In the genomic region with DNA sequence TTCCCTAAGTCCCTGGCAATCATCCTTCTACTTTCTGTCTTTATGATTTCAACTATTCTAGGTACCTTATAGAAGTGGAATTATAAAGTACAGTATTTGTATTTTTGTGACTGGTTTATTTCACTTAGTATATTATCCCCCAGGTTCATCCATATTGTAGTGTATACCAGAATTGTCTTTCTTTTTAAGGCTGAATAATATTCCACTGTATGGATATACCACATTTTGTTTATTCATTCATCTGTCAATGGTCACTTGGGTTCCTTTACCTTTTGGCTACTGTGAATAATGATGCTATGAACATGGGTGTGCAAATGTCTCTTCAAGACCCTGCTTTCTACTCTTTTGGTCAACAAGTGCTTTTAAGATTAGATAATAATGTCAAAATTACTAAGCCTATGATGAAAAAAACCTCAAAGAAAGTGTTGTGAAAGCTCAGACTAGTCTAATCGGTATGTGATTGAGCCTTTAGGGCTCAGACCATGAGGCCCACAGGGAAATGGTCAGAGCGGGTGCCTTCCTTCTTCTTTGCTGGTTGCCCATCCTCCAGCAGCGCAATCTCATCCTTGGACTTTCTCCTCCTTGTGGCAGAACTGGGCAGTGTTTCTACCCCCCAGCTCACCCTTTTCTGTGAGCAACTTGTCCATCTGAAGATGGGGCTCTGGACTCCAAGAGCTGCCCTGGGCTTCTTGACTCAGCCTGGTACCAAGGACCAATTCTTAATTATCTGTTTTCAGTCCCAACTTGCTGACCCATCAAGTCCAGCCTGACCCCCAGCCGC, we compare ENCODE assay signal across 15 cellular contexts.
DNase-seq lines count a peak whose midpoint lies in the region; ATAC-seq and TF ChIP-seq lines count a peak whose summit lies in the region.
"Had no signal": no experiment of that assay in that cellular context is flagged by ENCODE, and none has a peak within 500 bp of the region (broad histone marks: within the 10 kb centered on the region; RNA-seq: fewer than 3 reads in every experiment).

No MANE protein-coding gene starts in this region.

- intact Hi-C loops in HCT116 (cut with micrococcal nuclease) (no loop called here), OCI-LY7 (cut with micrococcal nuclease; ENCODE audit: unreplicated experiment) (no loop called here)

- RAD21 ChIA-PET in HCT116 (lab: Charles Lee; ENCODE audit: low non-redundant PET in 1 of 2, low total read pairs in 2 of 2, uncharacterized antibody in 2 of 2, unreplicated experiment in 2 of 2): no interaction called here

- POLR2A ChIA-PET in HCT116 (lab: Charles Lee) (no interaction called here), OCI-LY7 (lab: Charles Lee) (no interaction called here)

- DNase-seq in HCT116 (ENCODE audit: low read depth, low spot score) (no peak), WERI-Rb-1 (no peak), iPS-NIHi11 (ENCODE audit: low spot score) (peak; percentile 25), OCI-LY7 (ENCODE audit: low spot score) (no peak)
- DNase-seq: activated CD4-positive, alpha-beta T cell treated with anti-CD3 and anti-CD28 coated beads, Interleukin-2, amount 10 ng/mL, durations not matched to agents 7 days and 5 days; Calu3; hypothalamus; lower lobe of right lung; NCI-H2029 treated with DMSO at 0.1 percent for 48 hours; SW 1271 had no signal

- no peaks in the 10 kb centered on the region for H3K9me3 ChIP-seq in DOHH2 (ENCODE audit: control insufficient read depth, insufficient read depth, low read length)
- H3K9me3 ChIP-seq in HCT116 (ENCODE audit: control insufficient read depth in 1 of 2, insufficient read depth in 1 of 2, low read depth in 1 of 2, low read length in 2 of 2): no peaks in the 10 kb centered on the region
- H3K9me3 ChIP-seq in WERI-Rb-1 (ENCODE audit: severe bottlenecking): peaks cover 2% of the 10 kb centered on the region
- no peaks in the 10 kb centered on the region for H3K9me3 ChIP-seq in OCI-LY7 (ENCODE audit: low read length)
- H3K9me3 ChIP-seq: lower lobe of right lung had no signal

- no peak overlapping the region for H3K4me3 ChIP-seq in DOHH2 (ENCODE audit: low read length)
- no peak overlapping the region for H3K4me3 ChIP-seq in HCT116 (replicated peaks in 1 of 2; ENCODE audit: low read depth in 1 of 2, low read length in 2 of 2)
- no peak overlapping the region for H3K4me3 ChIP-seq in WERI-Rb-1 (ENCODE audit: low read depth, low read length)
- no peak overlapping the region for H3K4me3 ChIP-seq in OCI-LY7 (ENCODE audit: low read depth, low read length, poor library complexity, severe bottlenecking)
- H3K4me3 ChIP-seq: lower lobe of right lung had no signal

- CTCF ChIA-PET in HCT116 (lab: Charles Lee): no interaction called here
- CTCF ChIA-PET in OCI-LY7 (lab: Charles Lee; ENCODE audit: unreplicated experiment): no interaction called here

- 0 out of 2 replicates have a peak, but pooled peaks have one; percentile 17 for TF ChIP-seq RAD21 in HCT116 (IDR thresholded peaks at IDR 0.05; ENCODE audit: low read depth)

- H3K79me2 ChIP-seq in DOHH2 (ENCODE audit: control insufficient read depth, low read length) (no peaks in the 10 kb centered on the region), HCT116 (ENCODE audit: insufficient read depth, low read length) (no peaks in the 10 kb centered on the region), OCI-LY7 (ENCODE audit: insufficient read depth, low read depth, low read length) (no peaks in the 10 kb centered on the region)

- no peaks in the 10 kb centered on the region for H3F3A ChIP-seq in DOHH2 (ENCODE audit: control insufficient read depth, insufficient read depth)

- H3K9ac ChIP-seq in HCT116 (ENCODE audit: low read length): no peak overlapping the region
- H3K9ac ChIP-seq: KMS-11 had no signal

- no peaks in the 10 kb centered on the region for H3K27me3 ChIP-seq in DOHH2 (ENCODE audit: control insufficient read depth, low read length)
- H3K27me3 ChIP-seq in HCT116 (ENCODE audit: insufficient read depth, low read length): no peaks in the 10 kb centered on the region
- no peaks in the 10 kb centered on the region for H3K27me3 ChIP-seq in WERI-Rb-1 (ENCODE audit: insufficient read depth, low read depth, severe bottlenecking)

- TF ChIP-seq CTCF in DOHH2 (IDR thresholded peaks at IDR 0.05; ENCODE audit: low read depth, low read length, poor library complexity, severe bottlenecking) (peak; percentile 42), HCT116 (IDR thresholded peaks at IDR 0.05 in 2 of 3, conservative IDR thresholded peaks at IDR 0.05 in 1 of 3; ENCODE audit: borderline replicate concordance in 1 of 3, insufficient read depth in 1 of 3, low read depth in 2 of 3, low read length in 2 of 3) (peak in 2 of 3 experiments; percentile 28 to 40; a peak in 4 of 6 replicates), WERI-Rb-1 (IDR thresholded peaks at IDR 0.05; ENCODE audit: low read depth, low read length) (peak; percentile 50), OCI-LY7 (conservative IDR thresholded peaks at IDR 0.05; ENCODE audit: low read length) (no peak; the same call in 1 of the 2 replicates)

- BruUV-seq in HCT116 (replicated peaks; lab: Mats Ljungman, UMichigan) (no TSS peak), OCI-LY7 (replicated peaks; lab: Mats Ljungman, UMichigan) (no TSS peak)

- H3K36me3 ChIP-seq in DOHH2 (ENCODE audit: control insufficient read depth, low read length) (no peaks in the 10 kb centered on the region), HCT116 (ENCODE audit: control insufficient read depth in 1 of 2, insufficient read depth in 2 of 2, low read length in 2 of 2) (no peaks in the 10 kb centered on the region), WERI-Rb-1 (no peaks in the 10 kb centered on the region), OCI-LY7 (ENCODE audit: insufficient read depth, low read length) (no peaks in the 10 kb centered on the region)
- H3K36me3 ChIP-seq: lower lobe of right lung had no signal

- no peaks in the 10 kb centered on the region for H4K20me1 ChIP-seq in DOHH2 (ENCODE audit: control insufficient read depth, insufficient read depth, low read depth, low read length)
- no peaks in the 10 kb centered on the region for H4K20me1 ChIP-seq in HCT116 (ENCODE audit: insufficient read depth)
- H4K20me1 ChIP-seq in OCI-LY7 (ENCODE audit: insufficient read depth, low read length): no peaks in the 10 kb centered on the region

- no peaks in the 10 kb centered on the region for H3K4me1 ChIP-seq in DOHH2 (ENCODE audit: control insufficient read depth, low read length)
- H3K4me1 ChIP-seq in HCT116 (ENCODE audit: control insufficient read depth in 1 of 2, insufficient read depth in 2 of 2, low read length in 2 of 2): no peaks in the 10 kb centered on the region
- no peaks in the 10 kb centered on the region for H3K4me1 ChIP-seq in OCI-LY7 (ENCODE audit: insufficient read depth, low read length, poor library complexity, severe bottlenecking)
- H3K4me1 ChIP-seq: lower lobe of right lung had no signal

- no peak overlapping the region for H3K4me2 ChIP-seq in DOHH2 (ENCODE audit: low read length)
- no peak overlapping the region for H3K4me2 ChIP-seq in HCT116 (ENCODE audit: low read length)
- no peak overlapping the region for H3K4me2 ChIP-seq in OCI-LY7 (ENCODE audit: low read length)
- H3K4me2 ChIP-seq: KMS-11 had no signal

- H3K9me2 ChIP-seq in DOHH2 (replicated peaks; ENCODE audit: control insufficient read depth, low read length) (no peaks in the 10 kb centered on the region), HCT116 (ENCODE audit: insufficient read depth) (no peaks in the 10 kb centered on the region), OCI-LY7 (ENCODE audit: insufficient read depth, low read length) (no peaks in the 10 kb centered on the region)

- H2AFZ ChIP-seq in HCT116 (ENCODE audit: low read depth, low read length, poor library complexity, severe bottlenecking) (no peak overlapping the region), OCI-LY7 (ENCODE audit: low read length) (no peak overlapping the region)

- no peak overlapping the region for H3K27ac ChIP-seq in DOHH2 (ENCODE audit: low read depth, low read length)
- no peak overlapping the region for H3K27ac ChIP-seq in HCT116 (ENCODE audit: low read depth, low read length)
- H3K27ac ChIP-seq in WERI-Rb-1: no peak overlapping the region
- H3K27ac ChIP-seq in OCI-LY7 (ENCODE audit: low read depth, low read length, poor library complexity, severe bottlenecking): no peak overlapping the region
- H3K27ac ChIP-seq: KMS-11, lower lobe of right lung had no signal

- TF ChIP-seq POLR2A in HCT116 (IDR thresholded peaks at IDR 0.05; ENCODE audit: borderline replicate concordance, extremely low read depth, insufficient read depth, insufficient read length): no peak

- ATAC-seq in HCT116 (peak; percentile 70), HG03095 (IDR thresholded peaks at IDR 0.05; ENCODE audit: unreplicated experiment) (no peak), HG02973 (IDR thresholded peaks at IDR 0.05; ENCODE audit: unreplicated experiment) (no peak), HG03378 (IDR thresholded peaks at IDR 0.05; ENCODE audit: unreplicated experiment) (no peak)
- ATAC-seq: lower lobe of right lung had no signal

TF ChIP-seq in HCT116, 20 proteins besides CTCF, POLR2A, EP300 and RAD21 (continues in another document):
- TF ChIP-seq POLR2AphosphoS5 (IDR thresholded peaks at IDR 0.05; ENCODE audit: low read depth, low read length): no peak
- no peak for TF ChIP-seq ZFX (IDR thresholded peaks at IDR 0.05)
- no peak for TF ChIP-seq SP1 (IDR thresholded peaks at IDR 0.05; ENCODE audit: low read depth)
- no peak for TF ChIP-seq ELF1 (IDR thresholded peaks at IDR 0.05; ENCODE audit: borderline replicate concordance, low read depth)
- TF ChIP-seq ZNF274 (IDR thresholded peaks at IDR 0.05; ENCODE audit: low read depth, low read length): no peak
- TF ChIP-seq SRF (IDR thresholded peaks at IDR 0.05; ENCODE audit: low read depth): no peak
- TF ChIP-seq FOSL1 (IDR thresholded peaks at IDR 0.05; ENCODE audit: low read depth): no peak
- TF ChIP-seq, protein P1, sequence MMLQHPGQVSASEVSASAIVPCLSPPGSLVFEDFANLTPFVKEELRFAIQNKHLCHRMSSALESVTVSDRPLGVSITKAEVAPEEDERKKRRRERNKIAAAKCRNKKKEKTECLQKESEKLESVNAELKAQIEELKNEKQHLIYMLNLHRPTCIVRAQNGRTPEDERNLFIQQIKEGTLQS (IDR thresholded peaks at IDR 0.05): no peak
- TF ChIP-seq CEBPB (IDR thresholded peaks at IDR 0.05; ENCODE audit: low read depth): no peak
- TF ChIP-seq EZH2 (IDR thresholded peaks at IDR 0.05): no peak
- no peak for TF ChIP-seq SIN3A (IDR thresholded peaks at IDR 0.05; ENCODE audit: low read depth)
- TF ChIP-seq JUND (IDR thresholded peaks at IDR 0.05): no peak
